Comparison of ENCODE assay signal across 12 cellular contexts in genomic region chr18:74546751-74547530, GRCh38. TPM values are rescaled to one million over a fixed set of nuclear protein-coding genes. Genes with fewer than 3 reads are reported as not detected.
DNase-seq lines count a peak whose midpoint lies in the region; ATAC-seq, FAIRE-seq and TF ChIP-seq lines count a peak whose summit lies in the region.
"Had no signal": no experiment of that assay in that cellular context is flagged by ENCODE, and none has a peak within 500 bp of the region (broad histone marks: within the 10 kb centered on the region; RNA-seq: fewer than 3 reads in every experiment).

No MANE protein-coding gene starts in this region.

- no peak for TF ChIP-seq CTCF in GM12865 (IDR thresholded peaks at IDR 0.05; ENCODE audit: insufficient read depth, low read depth, low read length, missing control alignments)
- no peak for TF ChIP-seq CTCF in astrocyte (IDR thresholded peaks at IDR 0.05; ENCODE audit: insufficient read depth, low read depth, low read length)
- TF ChIP-seq CTCF in gastroesophageal sphincter (IDR thresholded peaks at IDR 0.05): no peak
- TF ChIP-seq CTCF in gastrocnemius medialis (IDR thresholded peaks at IDR 0.05 in 4 of 5, conservative IDR thresholded peaks at IDR 0.05 in 1 of 5): no peak
- no peak for TF ChIP-seq CTCF in sigmoid colon (IDR thresholded peaks at IDR 0.05)

- intact Hi-C loops in gastrocnemius medialis (cut with DNase I; ENCODE audit: low total_unique reads): no loop called here
- intact Hi-C loops in sigmoid colon (cut with DNase I): no loop called here

- ATAC-seq in gastroesophageal sphincter (peak; percentile 63), gastrocnemius medialis (peak; percentile 60 to 64), HG03196 (IDR thresholded peaks at IDR 0.05; ENCODE audit: unreplicated experiment) (no peak)

- WGBS in gastroesophageal sphincter (ENCODE audit: low coverage in 1 of 2), 2 donors: 10 to 37% methylated on average over 2 to 4 of the region's 9 CpGs
- WGBS in sigmoid colon, 2 donors: 15 to 51% methylated on average over 9 of the region's 9 CpGs

- no peak overlapping the region for H3K4me2 ChIP-seq in astrocyte (ENCODE audit: low read length)

- no peak for FAIRE-seq in astrocyte (lab: Jason Lieb, UNC)

- TF ChIP-seq POLR2A in gastroesophageal sphincter (IDR thresholded peaks at IDR 0.05): no peak
- no peak for TF ChIP-seq POLR2A in gastrocnemius medialis (IDR thresholded peaks at IDR 0.05)
- TF ChIP-seq POLR2A in sigmoid colon (IDR thresholded peaks at IDR 0.05): no peak

- TF ChIP-seq EP300 in gastroesophageal sphincter (IDR thresholded peaks at IDR 0.05): no peak
- TF ChIP-seq EP300 in sigmoid colon (IDR thresholded peaks at IDR 0.05): no peak

- H3K4me1 ChIP-seq in astrocyte (ENCODE audit: insufficient read depth, low read length) (no peaks in the 10 kb centered on the region), gastroesophageal sphincter (peaks cover 0 to 7% (median 0%) of the 10 kb centered on the region in 3 donors), gastrocnemius medialis (peaks cover 6 to 9% of the 10 kb centered on the region in 2 donors), sigmoid colon (no peaks in the 10 kb centered on the region)

- H2AFZ ChIP-seq in astrocyte (ENCODE audit: low read depth, low read length): no peak overlapping the region

- H3K4me3 ChIP-seq in GM12865 (ENCODE audit: low read depth, low read length) (no peak overlapping the region), astrocyte (ENCODE audit: insufficient read depth, low read depth, low read length) (no peak overlapping the region), gastroesophageal sphincter (no peak overlapping the region), gastrocnemius medialis (no peak overlapping the region), sigmoid colon (no peak overlapping the region)

- in situ Hi-C loops in gastrocnemius medialis (cut with MboI; ENCODE audit: low sequenced_read_pairs in 4 of 4): no loop called here

- no peaks in the 10 kb centered on the region for H3K79me2 ChIP-seq in astrocyte (ENCODE audit: insufficient read depth, low read length)

- H3K36me3 Mint-ChIP-seq in astrocyte (ENCODE audit: low read depth, unreplicated experiment): no peaks in the 10 kb centered on the region
- H3K36me3 Mint-ChIP-seq: memory B cell had no signal

- H3K9me3 ChIP-seq in astrocyte (ENCODE audit: insufficient read depth, low read depth, low read length): peaks cover 7% of the 10 kb centered on the region
- H3K9me3 ChIP-seq in gastroesophageal sphincter: peaks cover 0 to 21% (median 0%) of the 10 kb centered on the region in 3 donors
- H3K9me3 ChIP-seq in gastrocnemius medialis: peaks cover 0 to 3% (median 0%) of the 10 kb centered on the region in 3 donors
- peaks cover 0 to 7% (median 3%) of the 10 kb centered on the region in 4 donors for H3K9me3 ChIP-seq in sigmoid colon

- no peaks in the 10 kb centered on the region for H3K36me3 ChIP-seq in astrocyte (ENCODE audit: insufficient read depth, low read length)
- H3K36me3 ChIP-seq in gastroesophageal sphincter: no peaks in the 10 kb centered on the region
- no peaks in the 10 kb centered on the region for H3K36me3 ChIP-seq in gastrocnemius medialis
- no peaks in the 10 kb centered on the region for H3K36me3 ChIP-seq in sigmoid colon

- no peak overlapping the region for H3K27ac Mint-ChIP-seq in astrocyte (ENCODE audit: unreplicated experiment)
- H3K27ac Mint-ChIP-seq: endodermal cell, memory B cell had no signal

- H3K27ac ChIP-seq in astrocyte (ENCODE audit: low read depth, low read length) (no peak overlapping the region), gastroesophageal sphincter (peak overlapping the region in 3 of 4 donors; percentile 60 to 73 (median 67)), gastrocnemius medialis (peak overlapping the region; percentile 52 to 75 (median 62)), sigmoid colon (peak overlapping the region in 2 of 4 donors; percentile 29 to 36)

- no peaks in the 10 kb centered on the region for H3K4me1 Mint-ChIP-seq in astrocyte (ENCODE audit: low read depth, unreplicated experiment)
- H3K4me1 Mint-ChIP-seq: endodermal cell, memory B cell had no signal

- DNase-seq in GM12865 (ENCODE audit: low read depth): peak; percentile 14
- DNase-seq in astrocyte (ENCODE audit: low read depth): peak; percentile 4
- DNase-seq in gastrocnemius medialis: no peak
- DNase-seq in NCI-H146 (lab: John Stamatoyannopoulos, UW): no peak
- no peak for DNase-seq in sigmoid colon
- no peak for DNase-seq in NCI-H128 (lab: John Stamatoyannopoulos, UW; ENCODE audit: unreplicated experiment)
- DNase-seq: endodermal cell; NCI-H524; stimulated activated CD4-positive, alpha-beta T cell treated with anti-CD3 and anti-CD28 coated beads, Interleukin-1b, Interleukin-23, amount 100 ng/mL, for 48 hours had no signal

- peaks cover 32% of the 10 kb centered on the region for H3K9me3 Mint-ChIP-seq in astrocyte (ENCODE audit: unreplicated experiment)

- peaks cover 8% of the 10 kb centered on the region for H3K27me3 Mint-ChIP-seq in astrocyte (ENCODE audit: low read depth, unreplicated experiment)

- H3K27me3 ChIP-seq in astrocyte (ENCODE audit: insufficient read depth, low read length) (no peaks in the 10 kb centered on the region), gastroesophageal sphincter (peaks cover 3% of the 10 kb centered on the region), gastrocnemius medialis (no peaks in the 10 kb centered on the region), sigmoid colon (peaks cover 0 to 3% (median 0%) of the 10 kb centered on the region in 3 donors)

- no peaks in the 10 kb centered on the region for H4K20me1 ChIP-seq in astrocyte (ENCODE audit: insufficient read depth, low read length)

- no peak overlapping the region for H3K4me3 Mint-ChIP-seq in astrocyte (ENCODE audit: unreplicated experiment)
- H3K4me3 Mint-ChIP-seq: endodermal cell, memory B cell had no signal

- no peak overlapping the region for H3K9ac ChIP-seq in astrocyte (ENCODE audit: low read length)

RNA-seq across cellular contexts. Expression of gene CNDP1, which starts 12.6 kb away (rescaled TPM):
- total RNA-seq in astrocyte: 0.31 TPM in 1 of 2 replicates, not detected in the other
- total RNA-seq in gastroesophageal sphincter: under 1 TPM in 1 of 4 donors, not detected in 3; 0.15 TPM
- not detected for total RNA-seq in gastrocnemius medialis
- not detected for total RNA-seq in sigmoid colon
- under 1 TPM in 2 of 3 donors, not detected in 1; 0.10 to 0.60 TPM for polyA plus RNA-seq in sigmoid colon

RNA-seq across cellular contexts. Expression of gene ZNF407, which starts 50.7 kb away (rescaled TPM):
- 11.7 and 13.8 TPM in 2 replicates for total RNA-seq in astrocyte
- total RNA-seq in gastroesophageal sphincter: 10 to 100 TPM; 18.1 to 29.1 (median 19.7) TPM
- total RNA-seq in gastrocnemius medialis: 10 to 100 TPM in 2 of 4 donors, 1 to 10 TPM in 2; 5.9 to 11.4 (median 9.2) TPM
- total RNA-seq in sigmoid colon: 10 to 100 TPM; 16.3 to 19.8 (median 18.1) TPM
- 1 to 10 TPM; 1.4 to 5.4 (median 1.8) TPM for polyA plus RNA-seq in sigmoid colon

RNA-seq across cellular contexts. Expression of gene CNDP2, which starts 50.8 kb away (rescaled TPM):
- total RNA-seq in astrocyte (120 and 149 TPM in 2 replicates), gastroesophageal sphincter (10 to 100 TPM; 37.5 to 48.9 (median 48.0) TPM), gastrocnemius medialis (10 to 100 TPM; 29.5 to 82.8 (median 31.6) TPM), sigmoid colon (10 to 100 TPM; 29.3 to 53.5 (median 46.4) TPM)
- polyA plus RNA-seq in sigmoid colon: 100 to 1,000 TPM; 114 to 179 (median 132) TPM

Comparison
In these comparisons a context has a peak if more than half of its experiments do, and no peak if none do; other contexts are left out.
1. DNase-seq: peak in GM12865 (single experiment) and astrocyte (single experiment); none in gastrocnemius medialis (0 of 2), NCI-H146 (single experiment), sigmoid colon (single experiment) and NCI-H128 (single experiment).